In genomic region chr3:100455841-100456550, GRCh38 we compare ENCODE assay signal across 1 cellular context.
TF ChIP-seq lines count a peak whose summit lies in the region.

No MANE protein-coding gene starts in this region.

TF ChIP-seq in HepG2, 621 proteins besides CTCF, POLR2A, EP300 and RAD21:
- no peak for TF ChIP-seq SP140L (CRISPR knock-in tag; IDR thresholded peaks at IDR 0.05; ENCODE audit: borderline replicate concordance)
